In the genomic region with DNA sequence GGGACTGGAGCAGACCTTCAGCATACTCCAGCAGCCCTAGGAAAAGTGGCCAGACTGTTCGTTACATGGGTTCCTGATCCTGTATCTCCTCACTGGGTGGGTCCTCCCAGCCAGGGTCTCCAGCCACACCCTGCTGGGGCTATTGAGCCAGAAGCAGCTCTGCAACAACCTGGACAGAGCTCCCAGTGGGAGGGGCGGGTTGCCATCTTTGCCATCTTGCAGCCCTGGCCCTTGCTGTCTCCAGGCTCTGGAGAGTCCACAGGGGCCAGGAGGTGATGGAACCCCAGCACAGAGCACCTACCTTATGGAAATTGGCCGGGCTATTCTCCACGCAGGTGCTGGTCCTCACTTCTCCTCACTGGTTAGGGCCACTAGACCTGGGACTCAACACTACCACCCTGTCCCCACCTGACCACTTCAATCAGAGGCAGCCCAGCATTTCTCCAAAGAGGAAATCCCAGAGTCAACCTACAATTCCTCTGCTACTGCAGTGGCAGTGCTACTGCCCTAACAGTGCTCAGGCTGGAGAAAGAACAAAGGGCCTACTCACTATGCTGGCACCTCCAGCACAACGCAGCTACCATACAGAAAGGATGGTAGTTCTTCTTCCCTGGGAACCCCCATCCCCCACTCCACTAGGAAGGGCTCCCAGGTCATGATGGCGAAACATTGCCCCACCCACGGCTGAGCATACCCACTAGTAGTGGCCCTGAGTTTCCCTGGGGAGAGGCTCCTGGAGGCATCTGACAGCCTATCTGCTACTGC, we compare ENCODE assay signal across 25 cellular contexts.
"Had no signal": no experiment of that assay in that cellular context is flagged by ENCODE, and none has a peak within 500 bp of the region (broad histone marks: within the 10 kb centered on the region; RNA-seq: fewer than 3 reads in every experiment).

No MANE protein-coding gene starts in this region.

- H2AFZ ChIP-seq: parathyroid adenoma had no signal

- H3K27ac ChIP-seq: cardiac muscle cell, colonic mucosa, gastrocnemius medialis, left lung, lower lobe of right lung, parathyroid adenoma, psoas muscle, right lobe of liver, spleen, suprapubic skin, tibial artery had no signal

- H3K36me3 ChIP-seq: cardiac muscle cell, colonic mucosa, gastrocnemius medialis, left lung, lower lobe of right lung, right lobe of liver, spleen, suprapubic skin, tibial artery had no signal

- H3K9ac ChIP-seq: parathyroid adenoma had no signal

- H3K4me3 ChIP-seq: cardiac muscle cell, colonic mucosa, gastrocnemius medialis, left lung, lower lobe of right lung, psoas muscle, right lobe of liver, spleen, suprapubic skin, tibial artery had no signal

- H3K27me3 ChIP-seq: cardiac muscle cell, colonic mucosa, gastrocnemius medialis, right lobe of liver had no signal

- H3K9me3 ChIP-seq: colonic mucosa, gastrocnemius medialis, left lung, lower lobe of right lung, right lobe of liver, suprapubic skin, tibial artery had no signal

- ATAC-seq: esophagus mucosa; gastrocnemius medialis; left lung; lower lobe of right lung; psoas muscle; right lobe of liver; stimulated activated naive B cell treated with anti-CD40 and anti-IgM and Interleukin-4, amounts not matched to agents 10 μg/mL and 1 μg/mL and 100 μg/mL, for 72 hours had no signal

- H3K79me2 ChIP-seq: parathyroid adenoma had no signal

- DNase-seq: cerebellar nuclear complex; colonic mucosa; dermis blood vessel endothelial cell; effector CD4-positive, alpha-beta T cell; gastrocnemius medialis; glutamatergic neuron; islet precursor cell; left lung; lower lobe of right lung; mesenchymal stem cell; midbrain; naive B cell; psoas muscle; retina; right lobe of liver; spleen; stimulated activated CD4-positive, alpha-beta T cell treated with anti-CD3 and anti-CD28 coated beads, Interleukin-15, amount 100 ng/mL, for 24 hours; stimulated activated CD4-positive, alpha-beta T cell treated with anti-CD3 and anti-CD28 coated beads, Interleukin-1b, Interleukin-23, amount 100 ng/mL, for 48 hours; stimulated activated CD4-positive, alpha-beta T cell treated with anti-CD3 and anti-CD28 coated beads, Interleukin-4, amount 100 ng/mL, for 24 hours; stimulated activated naive B cell treated with anti-CD40 and anti-IgM and Interleukin-4, amounts not matched to agents 10 μg/mL and 1 μg/mL and 100 μg/mL, for 72 hours; tibial artery had no signal

- H3K4me1 ChIP-seq: colonic mucosa, gastrocnemius medialis, left lung, lower lobe of right lung, parathyroid adenoma, psoas muscle, right lobe of liver, spleen, suprapubic skin, tibial artery had no signal
